In the genomic region with DNA sequence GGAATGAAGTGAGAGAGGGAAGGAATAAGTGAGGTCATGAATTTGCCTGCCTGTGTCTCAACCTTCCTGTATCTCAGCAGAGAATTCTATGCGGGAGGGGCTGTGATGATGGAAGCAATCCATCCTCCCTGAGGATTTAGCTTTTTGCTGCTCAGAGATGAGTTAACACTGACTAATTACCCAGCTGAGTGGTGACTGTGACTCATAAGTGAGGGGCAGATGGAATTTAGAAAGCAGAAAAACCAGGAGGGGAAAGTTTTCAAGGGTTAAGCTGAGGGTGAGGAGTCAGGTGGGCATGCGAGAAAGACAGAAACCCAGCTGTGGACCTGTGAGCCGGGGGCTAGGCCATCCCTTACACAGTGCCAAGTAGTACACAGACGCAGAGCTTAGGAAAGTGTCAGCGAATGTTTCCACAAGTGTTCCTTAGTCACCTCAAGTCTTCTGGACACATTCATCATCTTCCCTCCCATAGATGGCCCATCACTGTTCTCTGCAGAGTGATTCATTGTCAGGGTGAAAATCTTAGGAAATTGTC, we compare ENCODE assay signal across 13 cellular contexts.
DNase-seq lines count a peak whose midpoint lies in the region; ATAC-seq and TF ChIP-seq lines count a peak whose summit lies in the region.
"Had no signal": no experiment of that assay in that cellular context is flagged by ENCODE, and none has a peak within 500 bp of the region (broad histone marks: within the 10 kb centered on the region; RNA-seq: fewer than 3 reads in every experiment).

No MANE protein-coding gene starts in this region.

- no peaks in the 10 kb centered on the region for H4K20me1 ChIP-seq in mammary epithelial cell (ENCODE audit: insufficient read depth, low read length)

- ATAC-seq in left lung (peak; percentile 47), sciatic nerve (no peak)
- ATAC-seq in stimulated activated naive CD8-positive, alpha-beta T cell treated with anti-CD3 and anti-CD28 coated beads, Interleukin-15, amount 100 ng/mL, for 72 hours = no peak

- peak overlapping the region; percentile 42 for H3K9ac ChIP-seq in mammary epithelial cell (ENCODE audit: insufficient read depth, low read length)

- H3K9me3 ChIP-seq in mammary epithelial cell (replicated peaks; ENCODE audit: insufficient read depth, low read length) (no peaks in the 10 kb centered on the region), left lung (peaks cover 0 to 9% of the 10 kb centered on the region in 2 donors)

- peaks cover 1 to 3% of the 10 kb centered on the region in 2 donors for H3K9me3 Mint-ChIP-seq in stimulated activated naive CD8-positive, alpha-beta T cell treated with anti-CD3 and anti-CD28 coated beads, Interleukin-15, amount 100 ng/mL, for 72 hours
- H3K9me3 Mint-ChIP-seq in activated CD4-positive, alpha-beta memory T cell treated with anti-CD3 and anti-CD28 coated beads, Interleukin-2, amount 10 ng/mL, durations not matched to agents 7 days and 5 days = no peaks in the 10 kb centered on the region

- dilution Hi-C loops in mammary epithelial cell (cut with HindIII; ENCODE audit: low sequenced_read_pairs) = no loop called here

- CTCF ChIA-PET in mammary epithelial cell (lab: Charles Lee; ENCODE audit: low non-redundant PET) = interaction anchor here (0.6 kb wide), 2 partner anchors 26 to 204 kb away, joined by 3 to 11 read pairs; no protein-coding TSS in a partner anchor
- CTCF ChIA-PET in activated CD4-positive, alpha-beta memory T cell treated with anti-CD3 and anti-CD28 coated beads, Interleukin-2, amount 10 ng/mL, durations not matched to agents 7 days and 5 days (lab: Charles Lee) = interaction anchor here (0.7 kb wide), 1 partner anchor 99 kb away, joined by 3 read pairs; no protein-coding TSS in a partner anchor

- H3K4me3 ChIP-seq in AG09309 (ENCODE audit: control insufficient read depth, low read depth, low read length) (no peak overlapping the region), mammary epithelial cell (replicated peaks in 1 of 3; ENCODE audit: insufficient read depth in 1 of 3, low read depth in 2 of 3, low read length in 3 of 3) (peak overlapping the region in 1 of 3 experiments; percentile 27), left lung (no peak overlapping the region)

- no peaks in the 10 kb centered on the region for H3K36me3 Mint-ChIP-seq in activated CD4-positive, alpha-beta memory T cell treated with anti-CD3 and anti-CD28 coated beads, Interleukin-2, amount 10 ng/mL, durations not matched to agents 7 days and 5 days (ENCODE audit: low read depth)

- TF ChIP-seq CTCF in AG09309 (IDR thresholded peaks at IDR 0.05; ENCODE audit: control insufficient read depth, insufficient read depth, low read depth, low read length, missing control alignments) (no peak), mammary epithelial cell (conservative IDR thresholded peaks at IDR 0.05 in 1 of 2, IDR thresholded peaks at IDR 0.05 in 1 of 2; ENCODE audit: extremely low read depth in 1 of 2, insufficient read depth in 1 of 2, low read depth in 1 of 2, low read length in 2 of 2) (no peak), left lung (IDR thresholded peaks at IDR 0.05) (no peak)

- H3K27ac Mint-ChIP-seq in stimulated activated naive CD8-positive, alpha-beta T cell treated with anti-CD3 and anti-CD28 coated beads, Interleukin-15, amount 100 ng/mL, for 72 hours = no peak overlapping the region
- no peak overlapping the region for H3K27ac Mint-ChIP-seq in activated CD4-positive, alpha-beta memory T cell treated with anti-CD3 and anti-CD28 coated beads, Interleukin-2, amount 10 ng/mL, durations not matched to agents 7 days and 5 days
- H3K27ac Mint-ChIP-seq: activated B cell treated with CpG ODN at 0.5 μM for 24 hours had no signal

- H3K27me3 ChIP-seq in mammary epithelial cell (ENCODE audit: insufficient read depth, low read length) (no peaks in the 10 kb centered on the region), left lung (no peaks in the 10 kb centered on the region)

- no peaks in the 10 kb centered on the region for H3K36me3 ChIP-seq in mammary epithelial cell (ENCODE audit: insufficient read depth, low read length)
- no peaks in the 10 kb centered on the region for H3K36me3 ChIP-seq in left lung

- H3K4me1 Mint-ChIP-seq in stimulated activated naive CD8-positive, alpha-beta T cell treated with anti-CD3 and anti-CD28 coated beads, Interleukin-15, amount 100 ng/mL, for 72 hours = no peaks in the 10 kb centered on the region
- no peaks in the 10 kb centered on the region for H3K4me1 Mint-ChIP-seq in activated CD4-positive, alpha-beta memory T cell treated with anti-CD3 and anti-CD28 coated beads, Interleukin-2, amount 10 ng/mL, durations not matched to agents 7 days and 5 days
- H3K4me1 Mint-ChIP-seq: activated B cell treated with CpG ODN at 0.5 μM for 24 hours had no signal

- POLR2A ChIA-PET in activated CD4-positive, alpha-beta memory T cell treated with anti-CD3 and anti-CD28 coated beads, Interleukin-2, amount 10 ng/mL, durations not matched to agents 7 days and 5 days (lab: Charles Lee) = no interaction called here

- H3K27ac ChIP-seq in mammary epithelial cell (ENCODE audit: insufficient read depth, low read depth, low read length) = peak overlapping the region; percentile 92
- no peak overlapping the region for H3K27ac ChIP-seq in left lung

- H3K4me3 Mint-ChIP-seq in stimulated activated naive CD8-positive, alpha-beta T cell treated with anti-CD3 and anti-CD28 coated beads, Interleukin-15, amount 100 ng/mL, for 72 hours = no peak overlapping the region
- no peak overlapping the region for H3K4me3 Mint-ChIP-seq in activated CD4-positive, alpha-beta memory T cell treated with anti-CD3 and anti-CD28 coated beads, Interleukin-2, amount 10 ng/mL, durations not matched to agents 7 days and 5 days
- H3K4me3 Mint-ChIP-seq: activated B cell treated with CpG ODN at 0.5 μM for 24 hours had no signal

- H3K79me2 ChIP-seq in mammary epithelial cell (ENCODE audit: insufficient read depth, low read length) = no peaks in the 10 kb centered on the region

- peak overlapping the region; percentile 69 for H2AFZ ChIP-seq in mammary epithelial cell (ENCODE audit: low read depth, low read length)

- BruUV-seq in mammary epithelial cell (replicated peaks; lab: Mats Ljungman, UMichigan) = no TSS peak

- in situ Hi-C loops in mammary epithelial cell (cut with MboI; ENCODE audit: low sequenced_read_pairs in 2 of 2) = no loop called here

- no peaks in the 10 kb centered on the region for H3K27me3 Mint-ChIP-seq in stimulated activated naive CD8-positive, alpha-beta T cell treated with anti-CD3 and anti-CD28 coated beads, Interleukin-15, amount 100 ng/mL, for 72 hours
- H3K27me3 Mint-ChIP-seq in activated CD4-positive, alpha-beta memory T cell treated with anti-CD3 and anti-CD28 coated beads, Interleukin-2, amount 10 ng/mL, durations not matched to agents 7 days and 5 days = no peaks in the 10 kb centered on the region
- H3K27me3 Mint-ChIP-seq: activated B cell treated with CpG ODN at 0.5 μM for 24 hours had no signal

- DNase-seq in AG09309 (ENCODE audit: low read depth) = peak; percentile 23
- DNase-seq in HT1080 (ENCODE audit: low read depth) = peak; percentile 95
- DNase-seq in mammary epithelial cell = peak; percentile 98
- no peak for DNase-seq in left lung
- no peak for DNase-seq in stimulated activated naive CD8-positive, alpha-beta T cell treated with anti-CD3 and anti-CD28 coated beads, Interleukin-15, amount 100 ng/mL, for 72 hours
- no peak for DNase-seq in activated CD4-positive, alpha-beta memory T cell treated with anti-CD3 and anti-CD28 coated beads, Interleukin-2, amount 10 ng/mL, durations not matched to agents 7 days and 5 days
- no peak for DNase-seq in amniotic stem cell (lab: John Stamatoyannopoulos, UW)
- no peak for DNase-seq in sciatic nerve (ENCODE audit: low spot score)
- DNase-seq: activated B cell treated with CpG ODN at 0.5 μM for 24 hours; activated effector memory CD4-positive, alpha-beta T cell treated with Interleukin-2 at 50 U/mL for 16 hours; Calu3; left cardiac atrium; NCI-H187 had no signal

- WGBS in mammary epithelial cell (ENCODE audit: low coverage, missing lambda C conversion rate) = 15% methylated on average over 5 of the region's 5 CpGs

- intact Hi-C loops in mammary epithelial cell (cut with micrococcal nuclease) (loop anchor here (1.0 to 2.0 kb wide), 2 partner anchors 40 to 377 kb away; no protein-coding TSS in a partner anchor), left lung (cut with DNase I) (no loop called here), sciatic nerve (cut with DNase I) (no loop called here)

- peak overlapping the region; percentile 55 for H3K4me2 ChIP-seq in mammary epithelial cell (ENCODE audit: insufficient read depth, low read depth, low read length)

- H3K4me1 ChIP-seq in mammary epithelial cell (ENCODE audit: insufficient read depth, low read length) (peaks cover 57% of the 10 kb centered on the region), left lung (no peaks in the 10 kb centered on the region)

Comparison
In these comparisons a context has a peak if more than half of its experiments do, and no peak if none do; other contexts are left out.
1. DNase-seq: peak in AG09309 (single experiment), HT1080 (single experiment) and mammary epithelial cell (single experiment); none in left lung (0 of 2), stimulated activated naive CD8-positive, alpha-beta T cell treated with anti-CD3 and anti-CD28 coated beads, Interleukin-15, amount 100 ng/mL, for 72 hours (0 of 2), activated CD4-positive, alpha-beta memory T cell treated with anti-CD3 and anti-CD28 coated beads, Interleukin-2, amount 10 ng/mL, durations not matched to agents 7 days and 5 days (single experiment), amniotic stem cell (single experiment) and sciatic nerve (single experiment).